Comparison of ENCODE assay signal across 13 cellular contexts in genomic region chr6:39905640-39905975, GRCh38. TPM values are rescaled to one million over a fixed set of nuclear protein-coding genes. Genes with fewer than 3 reads are reported as not detected.
A peak's percentile ranks its signal among the peaks of the same experiment; 100 is the strongest.
DNase-seq lines count a peak whose midpoint lies in the region; ATAC-seq and TF ChIP-seq lines count a peak whose summit lies in the region.
"Had no signal": no experiment of that assay in that cellular context is flagged by ENCODE, and none has a peak within 500 bp of the region (broad histone marks: within the 10 kb centered on the region; RNA-seq: fewer than 3 reads in every experiment).

No MANE protein-coding gene starts in this region.

- H3K4me1 ChIP-seq in left ventricle myocardium inferior (no peaks in the 10 kb centered on the region), right cardiac atrium (ENCODE audit: control insufficient read depth, insufficient read depth, low read length) (no peaks in the 10 kb centered on the region), sigmoid colon (no peaks in the 10 kb centered on the region)
- H3K4me1 ChIP-seq: BLaER1 treated with 17β-estradiol and CSF1 and Interleukin-3, amounts not matched to agents 10 nM and 100 nM; HAP-1 had no signal

- H3K9me3 ChIP-seq in left ventricle myocardium inferior (replicated peaks): no peaks in the 10 kb centered on the region
- H3K9me3 ChIP-seq in right cardiac atrium (ENCODE audit: control insufficient read depth, low read length): no peaks in the 10 kb centered on the region
- H3K9me3 ChIP-seq in sigmoid colon: no peaks in the 10 kb centered on the region
- H3K9me3 ChIP-seq: BLaER1 treated with 17β-estradiol and CSF1 and Interleukin-3, amounts not matched to agents 10 nM and 100 nM; HAP-1 had no signal

- peaks cover 23% of the 10 kb centered on the region for H3K4me1 Mint-ChIP-seq in nephron progenitor cell
- H3K4me1 Mint-ChIP-seq: CD4-positive, CD25-positive, alpha-beta regulatory T cell had no signal

- H3K36me3 ChIP-seq in left ventricle myocardium inferior (peaks cover 54% of the 10 kb centered on the region), sigmoid colon (peaks cover 9 to 67% (median 16%) of the 10 kb centered on the region in 4 donors)
- H3K36me3 ChIP-seq: BLaER1 treated with 17β-estradiol and CSF1 and Interleukin-3, amounts not matched to agents 10 nM and 100 nM; HAP-1 had no signal

- intact Hi-C loops in left ventricle myocardium inferior (cut with micrococcal nuclease) (no loop called here), right cardiac atrium (cut with DNase I) (no loop called here), sigmoid colon (cut with DNase I) (no loop called here)

- ATAC-seq in right cardiac atrium (no peak), GM21367 (IDR thresholded peaks at IDR 0.05; ENCODE audit: unreplicated experiment) (no peak)

- H3K27me3 ChIP-seq in left ventricle myocardium inferior (ENCODE audit: low read depth) (no peaks in the 10 kb centered on the region), right cardiac atrium (ENCODE audit: control insufficient read depth, insufficient read depth) (no peaks in the 10 kb centered on the region), sigmoid colon (no peaks in the 10 kb centered on the region)
- H3K27me3 ChIP-seq: BLaER1 treated with 17β-estradiol and CSF1 and Interleukin-3, amounts not matched to agents 10 nM and 100 nM had no signal

- peak overlapping the region; percentile 59 for H3K27ac Mint-ChIP-seq in nephron progenitor cell
- H3K27ac Mint-ChIP-seq: CD4-positive, CD25-positive, alpha-beta regulatory T cell had no signal

- H3K36me3 Mint-ChIP-seq in nephron progenitor cell (ENCODE audit: low read depth): peaks cover 51% of the 10 kb centered on the region
- H3K36me3 Mint-ChIP-seq: CD4-positive, CD25-positive, alpha-beta regulatory T cell had no signal

- no peak overlapping the region for H3K4me3 Mint-ChIP-seq in nephron progenitor cell
- H3K4me3 Mint-ChIP-seq: CD4-positive, CD25-positive, alpha-beta regulatory T cell had no signal

- no peaks in the 10 kb centered on the region for H3K9me3 Mint-ChIP-seq in nephron progenitor cell
- H3K9me3 Mint-ChIP-seq: CD4-positive, CD25-positive, alpha-beta regulatory T cell had no signal

- no peak for TF ChIP-seq EP300 in sigmoid colon (IDR thresholded peaks at IDR 0.05)

- WGBS in right cardiac atrium: 80% methylated on average over 4 of the region's 4 CpGs
- 85 to 86% methylated on average over 4 of the region's 4 CpGs for WGBS in sigmoid colon, 2 donors

- H3K4me3 ChIP-seq in left ventricle myocardium inferior (no peak overlapping the region), right cardiac atrium (ENCODE audit: low read length) (no peak overlapping the region), sigmoid colon (no peak overlapping the region)
- H3K4me3 ChIP-seq: BLaER1 treated with 17β-estradiol and CSF1 and Interleukin-3, amounts not matched to agents 10 nM and 100 nM; HAP-1 had no signal

- TF ChIP-seq CTCF in left ventricle myocardium inferior (IDR thresholded peaks at IDR 0.05; ENCODE audit: borderline replicate concordance) (no peak), nephron progenitor cell (IDR thresholded peaks at IDR 0.05) (no peak), sigmoid colon (IDR thresholded peaks at IDR 0.05) (no peak)

- peaks cover 6% of the 10 kb centered on the region for H3K27me3 Mint-ChIP-seq in nephron progenitor cell (ENCODE audit: low read depth, poor library complexity)
- H3K27me3 Mint-ChIP-seq: CD4-positive, CD25-positive, alpha-beta regulatory T cell had no signal

- DNase-seq in left ventricle myocardium inferior: no peak
- no peak for DNase-seq in right cardiac atrium
- no peak for DNase-seq in nephron progenitor cell
- peak; percentile 56 for DNase-seq in sigmoid colon
- no peak for DNase-seq in NCI-H1105 treated with DMSO at 0.1 percent for 48 hours (lab: John Stamatoyannopoulos, UW)
- no peak for DNase-seq in NOMO-1 (lab: John Stamatoyannopoulos, UW; ENCODE audit: unreplicated experiment in 2 of 2)
- DNase-seq: ACHN; CD4-positive, CD25-positive, alpha-beta regulatory T cell; DMS53; GF-D8 had no signal

- no peak for TF ChIP-seq POLR2A in sigmoid colon (IDR thresholded peaks at IDR 0.05)

- H3K27ac ChIP-seq in left ventricle myocardium inferior (replicated peaks): peak overlapping the region; percentile 1
- H3K27ac ChIP-seq in right cardiac atrium (ENCODE audit: low read length): no peak overlapping the region
- peak overlapping the region in 1 of 4 donors; percentile 20 for H3K27ac ChIP-seq in sigmoid colon
- H3K27ac ChIP-seq: BLaER1 treated with 17β-estradiol and CSF1 and Interleukin-3, amounts not matched to agents 10 nM and 100 nM had no signal

RNA-seq across cellular contexts. Expression of gene MOCS1, which starts 28.7 kb away (rescaled TPM):
- total RNA-seq in left ventricle myocardium inferior (28.6 TPM), right cardiac atrium (10 to 100 TPM; 17.2 to 24.1 (median 21.9) TPM), sigmoid colon (10 to 100 TPM; 11.9 to 15.8 (median 13.7) TPM)
- polyA plus RNA-seq in right cardiac atrium (22.4 TPM), sigmoid colon (10 to 100 TPM; 13.4 to 16.2 (median 13.8) TPM)
